Comparison of ENCODE assay signal across 16 cellular contexts in the genomic region with DNA sequence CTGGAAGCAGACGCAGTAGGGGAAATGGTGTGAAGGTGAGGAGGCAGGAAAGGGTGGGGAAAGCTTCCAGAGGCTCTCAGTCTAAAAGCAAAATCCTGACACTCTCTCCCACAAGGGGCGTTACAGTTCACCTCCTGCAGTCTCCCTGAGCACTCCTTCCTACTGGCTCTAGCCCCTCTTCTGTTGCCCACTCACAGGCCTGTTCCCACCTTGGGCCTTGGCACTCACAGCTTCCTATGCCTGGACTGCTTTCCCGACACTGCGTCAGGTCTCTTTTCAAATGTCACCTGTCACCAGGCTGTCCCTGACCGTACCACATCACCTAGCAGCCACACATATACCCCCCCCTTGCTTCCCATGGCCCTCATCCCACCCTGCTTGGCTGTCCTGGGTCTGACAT.
DNase-seq lines count a peak whose midpoint lies in the region; ATAC-seq and TF ChIP-seq lines count a peak whose summit lies in the region.
"Had no signal": no experiment of that assay in that cellular context is flagged by ENCODE, and none has a peak within 500 bp of the region (broad histone marks: within the 10 kb centered on the region; RNA-seq: fewer than 3 reads in every experiment).

No MANE protein-coding gene starts in this region.

- H2BK20ac ChIP-seq in H9 (ENCODE audit: low read depth, low read length, poor library complexity, severe bottlenecking) = no peak overlapping the region

- H3K4me1 Mint-ChIP-seq in H9 (no peaks in the 10 kb centered on the region), endothelial cell (ENCODE audit: unreplicated experiment) (peaks cover 3% of the 10 kb centered on the region)

- H3K4me2 ChIP-seq in H9 (ENCODE audit: insufficient read depth, insufficient read length, low read length) = no peak overlapping the region
- H3K4me2 ChIP-seq: PC-9 had no signal

- H3K27ac Mint-ChIP-seq in H9 (peak overlapping the region in 2 of 3 experiments; percentile 56 to 82; a peak in 4 of 7 replicates), endothelial cell (ENCODE audit: unreplicated experiment) (no peak overlapping the region)

- no peak overlapping the region for H2BK15ac ChIP-seq in H9 (ENCODE audit: low read depth, low read length)

- H3K79me1 ChIP-seq in H9 (ENCODE audit: insufficient read depth, low read depth, low read length, poor library complexity, severe bottlenecking) = no peaks in the 10 kb centered on the region

- no peaks in the 10 kb centered on the region for H3K79me2 ChIP-seq in H9 (ENCODE audit: insufficient read depth, low read length)

- H3K27ac ChIP-seq in H9 (ENCODE audit: insufficient read length, low read depth, low read length) (no peak overlapping the region), right cardiac atrium (ENCODE audit: low read length) (no peak overlapping the region), psoas muscle (peak overlapping the region; percentile 41)
- H3K27ac ChIP-seq: PC-9 had no signal

- no peak overlapping the region for H3K4me3 ChIP-seq in right cardiac atrium (ENCODE audit: low read length)
- no peak overlapping the region for H3K4me3 ChIP-seq in psoas muscle
- H3K4me3 ChIP-seq: K562, PC-9 had no signal

- H3K56ac ChIP-seq in H9 (ENCODE audit: insufficient read length, low read depth, low read length) = no peak overlapping the region

- WGBS in H9 (ENCODE audit: extremely low coverage, insufficient read length, low lambda C conversion rate) = no CpG with 5 or more reads among the region's 5 CpGs
- 72% methylated on average over 5 of the region's 5 CpGs for WGBS in right cardiac atrium
- WGBS in psoas muscle, 3 donors = 78 to 89% (median 80%) methylated on average over 5 of the region's 5 CpGs

- H3K18ac ChIP-seq in H9 (ENCODE audit: insufficient read length, low read depth, low read length) = no peak overlapping the region

- H4K5ac ChIP-seq in H9 (ENCODE audit: insufficient read length, low read depth, low read length) = no peak overlapping the region

- no peak overlapping the region for H4K8ac ChIP-seq in H9 (replicated peaks; ENCODE audit: insufficient read length, low read depth, low read length)

- no peak overlapping the region for H3K4me3 Mint-ChIP-seq in H9
- H3K4me3 Mint-ChIP-seq in endothelial cell (ENCODE audit: unreplicated experiment) = peak overlapping the region; percentile 6

- no peak overlapping the region for H3T11ph ChIP-seq in H9 (ENCODE audit: low read length)

- no peak overlapping the region for H3K14ac ChIP-seq in H9 (ENCODE audit: insufficient read depth, low read length)

- H3K23ac ChIP-seq in H9 (ENCODE audit: insufficient read length, low read depth, low read length) = no peak overlapping the region

- no peak overlapping the region for H2AK5ac ChIP-seq in H9 (ENCODE audit: insufficient read length, low read length)

- no peak overlapping the region for H3K9ac ChIP-seq in H9 (ENCODE audit: extremely low read depth, insufficient read length, low read length)

- H3K27me3 ChIP-seq in H9 (ENCODE audit: insufficient read depth, low read length) (no peaks in the 10 kb centered on the region), right cardiac atrium (ENCODE audit: control insufficient read depth, insufficient read depth) (no peaks in the 10 kb centered on the region), psoas muscle (ENCODE audit: insufficient read depth in 3 of 3, low read length in 2 of 3) (no peaks in the 10 kb centered on the region)

- TF ChIP-seq CTCF in H9 (conservative IDR thresholded peaks at IDR 0.05) (no peak), endothelial cell (IDR thresholded peaks at IDR 0.05; ENCODE audit: unreplicated experiment) (no peak), psoas muscle (IDR thresholded peaks at IDR 0.05) (no peak)

- H3K9me3 Mint-ChIP-seq in H9 (no peaks in the 10 kb centered on the region), endothelial cell (ENCODE audit: unreplicated experiment) (no peaks in the 10 kb centered on the region)

- no peaks in the 10 kb centered on the region for H3K27me3 Mint-ChIP-seq in H9 (ENCODE audit: low read depth)
- H3K27me3 Mint-ChIP-seq in endothelial cell (ENCODE audit: unreplicated experiment) = peaks cover 4% of the 10 kb centered on the region

- H4K91ac ChIP-seq in H9 (ENCODE audit: insufficient read length, low read depth, low read length) = no peak overlapping the region

- DNase-seq in H9 (no peak), endothelial cell (ENCODE audit: low spot score) (no peak), right cardiac atrium (no peak), psoas muscle (no peak), MV-4-11 (lab: John Stamatoyannopoulos, UW) (no peak), NCI-H2196 (lab: John Stamatoyannopoulos, UW; ENCODE audit: unreplicated experiment) (no peak)
- DNase-seq in NK-92 treated with Interleukin-12 subunit alpha and Interleukin-12 subunit beta, amount 100 ng/mL, for 24 hours (lab: John Stamatoyannopoulos, UW) = no peak
- DNase-seq: AML-193, Caco-2, DMS53, NCI-H1048, NCI-H446 treated with DMSO at 0.1 percent for 48 hours, NCI-H748 treated with DMSO at 0.1 percent for 48 hours, PC-9 had no signal

- H3K23me2 ChIP-seq in H9 (ENCODE audit: insufficient read length, low read depth, low read length, poor library complexity, severe bottlenecking) = no peaks in the 10 kb centered on the region

- H4K20me1 ChIP-seq in H9 (ENCODE audit: control insufficient read depth, insufficient read depth, insufficient read length) = no peaks in the 10 kb centered on the region

- H2AFZ ChIP-seq in H9 (ENCODE audit: low read length) = no peak overlapping the region
- H2AFZ ChIP-seq: PC-9 had no signal

- ATAC-seq in right cardiac atrium (peak; percentile 59 to 65), psoas muscle (peak; percentile 10 to 41 (median 28)), GM18498 (IDR thresholded peaks at IDR 0.05; ENCODE audit: unreplicated experiment) (no peak)
- ATAC-seq: K562 had no signal

- H3K9me3 ChIP-seq in H9 (ENCODE audit: control insufficient read depth, low read depth, low read length) = no peaks in the 10 kb centered on the region
- H3K9me3 ChIP-seq in right cardiac atrium (ENCODE audit: control insufficient read depth, low read length) = no peaks in the 10 kb centered on the region
- H3K9me3 ChIP-seq in psoas muscle = no peaks in the 10 kb centered on the region
- H3K9me3 ChIP-seq: Caco-2 had no signal

- H3K36me3 Mint-ChIP-seq in H9 (ENCODE audit: insufficient read depth in 1 of 3, low read depth in 3 of 3) (peaks cover 53 to 79% (median 78%) of the 10 kb centered on the region in 3 experiments), endothelial cell (ENCODE audit: low read depth, unreplicated experiment) (peaks cover 40% of the 10 kb centered on the region)

- H3K4me1 ChIP-seq in H9 (ENCODE audit: insufficient read depth, low read length) = no peaks in the 10 kb centered on the region
- peaks cover 4% of the 10 kb centered on the region for H3K4me1 ChIP-seq in right cardiac atrium (ENCODE audit: control insufficient read depth, insufficient read depth, low read length)
- H3K4me1 ChIP-seq in psoas muscle = peaks cover 15% of the 10 kb centered on the region
- H3K4me1 ChIP-seq: Caco-2 had no signal

- no peak overlapping the region for H2BK5ac ChIP-seq in H9 (ENCODE audit: insufficient read length, low read length)

- peaks cover 0 to 68% of the 10 kb centered on the region in 2 donors for H3K36me3 ChIP-seq in psoas muscle (ENCODE audit: insufficient read depth in 1 of 2, low read depth in 1 of 2)

- H3K4ac ChIP-seq in H9 (ENCODE audit: low read depth, low read length) = no peak overlapping the region

- no peak overlapping the region for H2BK120ac ChIP-seq in H9 (ENCODE audit: low read depth, low read length, poor library complexity, severe bottlenecking)

- H2BK12ac ChIP-seq in H9 (ENCODE audit: insufficient read length, low read depth, low read length) = no peak overlapping the region

- intact Hi-C loops in right cardiac atrium (cut with DNase I) (no loop called here), psoas muscle (cut with DNase I) (no loop called here)
